Comparison of ENCODE assay signal across 22 cellular contexts in genomic region chr13:109281017-109281416, GRCh38.
"Had no signal": no experiment of that assay in that cellular context is flagged by ENCODE, and none has a peak within 500 bp of the region (broad histone marks: within the 10 kb centered on the region; RNA-seq: fewer than 3 reads in every experiment).

No MANE protein-coding gene starts in this region.

- H3K9me3 ChIP-seq: colonic mucosa, esophagus squamous epithelium, ovary, spleen, thoracic aorta, tibial nerve, upper lobe of left lung had no signal

- H3K4me1 ChIP-seq: colonic mucosa, esophagus squamous epithelium, spleen, tibial nerve, upper lobe of left lung had no signal

- ATAC-seq: left colon; natural killer cell; sciatic nerve; stimulated activated naive B cell treated with anti-CD40 and anti-IgM and Interleukin-4, amounts not matched to agents 10 μg/mL and 1 μg/mL and 100 μg/mL, for 72 hours had no signal

- H3K4me3 Mint-ChIP-seq: central memory CD8-positive, alpha-beta T cell; dendritic cell treated with granulocyte-macrophage colony-stimulating factor and Interleukin-4, amounts not matched to agents 40 ng/mL and 50 ng/mL, for 4 days; endodermal cell; memory B cell; natural killer cell; stimulated activated naive B cell treated with anti-CD40 and anti-IgM and Interleukin-4, amounts not matched to agents 10 μg/mL and 1 μg/mL and 100 μg/mL, for 72 hours; stimulated activated naive CD8-positive, alpha-beta T cell treated with anti-CD3 and anti-CD28 coated beads, Interleukin-15, Interleukin-2, amounts not matched to agents 100 ng/mL and 50 ng/mL, for 24 hours had no signal

- H3K4me3 ChIP-seq: colonic mucosa, esophagus squamous epithelium, lung, ovary, skin epidermis, spleen, thoracic aorta, tibial nerve, upper lobe of left lung had no signal

- H3K9me3 Mint-ChIP-seq: dendritic cell treated with granulocyte-macrophage colony-stimulating factor and Interleukin-4, amounts not matched to agents 40 ng/mL and 50 ng/mL, for 4 days; stimulated activated naive B cell treated with anti-CD40 and anti-IgM and Interleukin-4, amounts not matched to agents 10 μg/mL and 1 μg/mL and 100 μg/mL, for 72 hours; stimulated activated naive CD8-positive, alpha-beta T cell treated with anti-CD3 and anti-CD28 coated beads, Interleukin-15, Interleukin-2, amounts not matched to agents 100 ng/mL and 50 ng/mL, for 24 hours had no signal

- H3K27me3 ChIP-seq: colonic mucosa, esophagus squamous epithelium, ovary, spleen, tibial nerve, upper lobe of left lung had no signal

- H3K36me3 ChIP-seq: colonic mucosa, esophagus squamous epithelium, ovary, spleen, thoracic aorta, tibial nerve, upper lobe of left lung had no signal

- H3K27ac Mint-ChIP-seq: dendritic cell treated with granulocyte-macrophage colony-stimulating factor and Interleukin-4, amounts not matched to agents 40 ng/mL and 50 ng/mL, for 4 days; endodermal cell; memory B cell; natural killer cell; stimulated activated naive B cell treated with anti-CD40 and anti-IgM and Interleukin-4, amounts not matched to agents 10 μg/mL and 1 μg/mL and 100 μg/mL, for 72 hours; stimulated activated naive CD8-positive, alpha-beta T cell treated with anti-CD3 and anti-CD28 coated beads, Interleukin-15, Interleukin-2, amounts not matched to agents 100 ng/mL and 50 ng/mL, for 24 hours had no signal

- H3K27me3 Mint-ChIP-seq: central memory CD8-positive, alpha-beta T cell; stimulated activated naive B cell treated with anti-CD40 and anti-IgM and Interleukin-4, amounts not matched to agents 10 μg/mL and 1 μg/mL and 100 μg/mL, for 72 hours had no signal

- H3K27ac ChIP-seq: colonic mucosa, esophagus squamous epithelium, ovary, skin epidermis, spleen, thoracic aorta, tibial nerve, upper lobe of left lung had no signal

- H3K36me3 Mint-ChIP-seq: memory B cell; natural killer cell; stimulated activated naive B cell treated with anti-CD40 and anti-IgM and Interleukin-4, amounts not matched to agents 10 μg/mL and 1 μg/mL and 100 μg/mL, for 72 hours had no signal

- DNase-seq: colonic mucosa; effector CD8-positive, alpha-beta T cell; esophagus squamous epithelium; foreskin melanocyte; left colon; natural killer cell; occipital lobe; ovary; retina; spleen; stimulated activated naive B cell treated with anti-CD40 and anti-IgM and Interleukin-4, amounts not matched to agents 10 μg/mL and 1 μg/mL and 100 μg/mL, for 72 hours; upper lobe of left lung had no signal

- H3K4me1 Mint-ChIP-seq: central memory CD8-positive, alpha-beta T cell; memory B cell; natural killer cell; stimulated activated naive B cell treated with anti-CD40 and anti-IgM and Interleukin-4, amounts not matched to agents 10 μg/mL and 1 μg/mL and 100 μg/mL, for 72 hours had no signal
